Comparison of ENCODE assay signal across 16 cellular contexts in genomic region chr12:75876843-75877587, GRCh38.
DNase-seq lines count a peak whose midpoint lies in the region; ATAC-seq, FAIRE-seq and TF ChIP-seq lines count a peak whose summit lies in the region.
"Had no signal": no experiment of that assay in that cellular context is flagged by ENCODE, and none has a peak within 500 bp of the region (broad histone marks: within the 10 kb centered on the region; RNA-seq: fewer than 3 reads in every experiment).

No MANE protein-coding gene starts in this region.

- no peak for TF ChIP-seq RAD21 in A549 (conservative IDR thresholded peaks at IDR 0.05 in 1 of 2, IDR thresholded peaks at IDR 0.05 in 1 of 2)

- H3K27ac ChIP-seq in A549 (peak overlapping the region; percentile 58 to 81), HUES6 (ENCODE audit: low read depth, low read length) (peak overlapping the region; percentile 15; the same call in 1 of the 2 replicates)

- H3K9me3 ChIP-seq in A549 (no peaks in the 10 kb centered on the region), HUES6 (ENCODE audit: control insufficient read depth, insufficient read depth, low read depth, low read length) (no peaks in the 10 kb centered on the region; the same call in 1 of the 2 replicates)
- H3K9me3 ChIP-seq: ascending aorta had no signal

- H3K4me1 Mint-ChIP-seq in brain (peaks cover 55% of the 10 kb centered on the region), mesothelial cell of epicardium (peaks cover 33% of the 10 kb centered on the region)
- H3K4me1 Mint-ChIP-seq: natural killer cell had no signal

- H3K4me2 ChIP-seq in A549, result peak overlapping the region; percentile 4; the same call in 1 of the 3 replicates

- TF ChIP-seq CTCF in A549 (IDR thresholded peaks at IDR 0.05), result no peak
- TF ChIP-seq CTCF in brain (conservative IDR thresholded peaks at IDR 0.05), result no peak
- TF ChIP-seq CTCF in mesothelial cell of epicardium (IDR thresholded peaks at IDR 0.05; ENCODE audit: unreplicated experiment), result no peak

- DNase-seq in A549 (ENCODE audit: low read depth in 1 of 2, low spot score in 1 of 2) (no peak), mesothelial cell of epicardium (ENCODE audit: low spot score in 2 of 2, unreplicated experiment in 2 of 2) (no peak), NCI-H1092 (lab: John Stamatoyannopoulos, UW) (no peak), HuH-7 (ENCODE audit: low spot score) (no peak)
- DNase-seq: activated CD4-positive, alpha-beta T cell treated with anti-CD3 and anti-CD28 coated beads for 48 hours; GOT3; left ventricle myocardium superior; natural killer cell; SHP77 treated with DMSO at 0.1 percent for 48 hours; stimulated activated naive CD4-positive, alpha-beta T cell; T1000 had no signal

- H3K27ac Mint-ChIP-seq in brain (peak overlapping the region; percentile 88 to 94 (median 93)), mesothelial cell of epicardium (peak overlapping the region; percentile 89)
- H3K27ac Mint-ChIP-seq: natural killer cell had no signal

- H3K4me3 Mint-ChIP-seq in brain, result peak overlapping the region; percentile 44 to 73 (median 57)
- no peak overlapping the region for H3K4me3 Mint-ChIP-seq in mesothelial cell of epicardium
- H3K4me3 Mint-ChIP-seq: natural killer cell had no signal

- H3K27me3 Mint-ChIP-seq in brain (no peaks in the 10 kb centered on the region), mesothelial cell of epicardium (ENCODE audit: low read depth) (no peaks in the 10 kb centered on the region)

- no peak for TF ChIP-seq EP300 in A549 (IDR thresholded peaks at IDR 0.05)

- CTCF ChIA-PET in A549 (lab: Yijun Ruan, JAX), result interaction anchor here (0.6 to 1.8 kb wide), 4 partner anchors 10 to 13 kb away, joined by 3 to 5 read pairs (median 3); no protein-coding TSS in a partner anchor

- H3K36me3 Mint-ChIP-seq in brain (no peaks in the 10 kb centered on the region), mesothelial cell of epicardium (no peaks in the 10 kb centered on the region)
- H3K36me3 Mint-ChIP-seq: natural killer cell had no signal

- H3K4me3 ChIP-seq in A549 (no peak overlapping the region), HUES6 (ENCODE audit: low read depth, low read length) (no peak overlapping the region)

- ATAC-seq in A549 (no peak), HG03354 (IDR thresholded peaks at IDR 0.05; ENCODE audit: poor library complexity, severe bottlenecking, unreplicated experiment) (no peak), GM19035 (IDR thresholded peaks at IDR 0.05; ENCODE audit: unreplicated experiment) (no peak)
- ATAC-seq: left ventricle myocardium superior, natural killer cell had no signal

- H3K27me3 ChIP-seq in HUES6 (ENCODE audit: control insufficient read depth, insufficient read depth, low read length), result no peaks in the 10 kb centered on the region
- H3K27me3 ChIP-seq: ascending aorta had no signal

- H3K36me3 ChIP-seq in HUES6 (ENCODE audit: control insufficient read depth, insufficient read depth, low read length), result no peaks in the 10 kb centered on the region
- H3K36me3 ChIP-seq: ascending aorta had no signal

- WGBS in A549 (ENCODE audit: missing lambda C conversion rate), result 62% methylated on average over 3 of the region's 3 CpGs

- TF ChIP-seq POLR2A in A549 (IDR thresholded peaks at IDR 0.05; ENCODE audit: low read length), result no peak

- H3K4me1 ChIP-seq in A549, result peaks cover 14% of the 10 kb centered on the region
- peaks cover 28% of the 10 kb centered on the region for H3K4me1 ChIP-seq in HUES6 (ENCODE audit: control insufficient read depth, insufficient read depth, low read length)

- POLR2A ChIA-PET in A549 (lab: Yijun Ruan, JAX), result no interaction called here

- peaks cover 0 to 12% (median 6%) of the 10 kb centered on the region in 5 experiments for H3K9me3 Mint-ChIP-seq in brain
- peaks cover 10% of the 10 kb centered on the region for H3K9me3 Mint-ChIP-seq in mesothelial cell of epicardium
- H3K9me3 Mint-ChIP-seq: natural killer cell had no signal

- no peak overlapping the region for H3K9ac ChIP-seq in HUES6 (ENCODE audit: low read length)

- FAIRE-seq in A549 (lab: Jason Lieb, UNC), result no peak

TF ChIP-seq in A549, 52 proteins besides CTCF, POLR2A, EP300 and RAD21:
- TF ChIP-seq BCL3 (IDR thresholded peaks at IDR 0.05) (no peak), HOXB5 (CRISPR knock-in tag; IDR thresholded peaks at IDR 0.05) (no peak), JUN (IDR thresholded peaks at IDR 0.05) (no peak), PBX3 (IDR thresholded peaks at IDR 0.05) (no peak), TP53 (CRISPR knock-in tag; IDR thresholded peaks at IDR 0.05) (no peak), EHMT2 (IDR thresholded peaks at IDR 0.05; ENCODE audit: low read depth) (no peak), CBX2 (IDR thresholded peaks at IDR 0.05; ENCODE audit: borderline replicate concordance, low read depth) (no peak), TFCP2L1 (CRISPR knock-in tag; IDR thresholded peaks at IDR 0.05) (no peak), RFX5 (IDR thresholded peaks at IDR 0.05) (no peak), MAZ (IDR thresholded peaks at IDR 0.05; ENCODE audit: borderline replicate concordance, low read depth, low read length) (no peak)
